Comparison of ENCODE assay signal across 11 cellular contexts in the genomic region with DNA sequence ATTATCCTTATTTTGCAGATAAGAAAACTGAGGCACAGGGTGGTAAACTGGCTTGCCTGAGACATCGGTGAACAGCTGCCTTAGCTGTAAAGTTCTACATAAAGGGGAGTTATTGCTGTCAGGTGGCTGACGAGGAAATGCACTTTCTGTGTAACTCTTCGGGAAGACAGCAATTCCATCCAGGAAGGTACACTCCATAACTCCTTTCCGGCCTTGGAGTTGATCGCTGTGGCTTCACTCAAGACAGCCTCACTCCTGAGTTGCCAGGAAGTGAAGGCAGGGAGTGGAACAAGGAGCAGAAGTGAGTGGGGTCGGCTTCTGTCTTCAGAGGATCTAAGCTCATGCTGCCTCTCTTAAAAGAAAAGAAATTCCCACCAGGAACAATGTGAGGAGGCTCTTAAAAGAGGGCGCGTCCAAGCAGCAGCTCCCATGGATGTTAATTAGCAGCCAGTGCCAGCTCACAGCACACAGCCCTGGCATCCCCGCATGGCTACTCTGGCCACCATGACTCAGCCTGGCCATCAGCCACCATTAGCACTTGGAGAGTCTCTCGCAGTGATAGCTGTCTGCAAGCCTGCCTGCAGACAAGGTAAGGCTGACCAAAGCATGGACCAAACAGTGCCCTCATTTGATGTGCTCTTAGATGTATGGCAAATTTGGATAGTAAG.
DNase-seq lines count a peak whose midpoint lies in the region; ATAC-seq, FAIRE-seq and TF ChIP-seq lines count a peak whose summit lies in the region.
"Had no signal": no experiment of that assay in that cellular context is flagged by ENCODE, and none has a peak within 500 bp of the region (broad histone marks: within the 10 kb centered on the region; RNA-seq: fewer than 3 reads in every experiment).

No MANE protein-coding gene starts in this region.

- no peak overlapping the region for H4K8ac ChIP-seq in H1 (ENCODE audit: extremely low read depth, insufficient read depth, low read length)

- no peak overlapping the region for H2BK120ac ChIP-seq in H1 (replicated peaks; ENCODE audit: low read depth, low read length)

- no peak overlapping the region for H3K4ac ChIP-seq in H1 (replicated peaks; ENCODE audit: insufficient read length, low read depth, low read length)

- no peak overlapping the region for H3K9ac ChIP-seq in H1 (replicated peaks in 1 of 4; ENCODE audit: extremely low read depth in 1 of 4, low read depth in 3 of 4, low read length in 3 of 4)
- H3K9ac ChIP-seq: BLaER1 had no signal

- no peak overlapping the region for H3K56ac ChIP-seq in H1 (replicated peaks; ENCODE audit: insufficient read length, low read depth, low read length)

- no peak overlapping the region for H2BK15ac ChIP-seq in H1 (ENCODE audit: low read length)

- 91% methylated on average over 10 of the region's 10 CpGs; no CpG with 5 or more reads in 1 of the 2 experiments for WGBS in H1 (ENCODE audit: extremely low coverage in 1 of 2, insufficient coverage in 1 of 2, insufficient read length in 1 of 2, insufficient replicate concordance in 2 of 2, low coverage in 1 of 2, low lambda C conversion rate in 2 of 2, missing lambda C conversion rate in 1 of 2), 2 experiments

- CTCF ChIA-PET in H1 (lab: Charles Lee; ENCODE audit: partially characterized antibody), result interaction anchor here (0.6 to 4.0 kb wide), 2 partner anchors 58 to 677 kb away, joined by 3 to 11 read pairs; no protein-coding TSS in a partner anchor

- ATAC-seq in HG02642 (IDR thresholded peaks at IDR 0.05; ENCODE audit: poor library complexity, unreplicated experiment) (no peak), HG02981 (IDR thresholded peaks at IDR 0.05; ENCODE audit: unreplicated experiment) (no peak)
- ATAC-seq: naive thymus-derived CD4-positive, alpha-beta T cell had no signal

- no peak for TF ChIP-seq RAD21 in H1 (IDR thresholded peaks at IDR 0.05 in 1 of 2, conservative IDR thresholded peaks at IDR 0.05 in 1 of 2; ENCODE audit: low read depth in 2 of 2, low read length in 2 of 2)

- no peak overlapping the region for H2BK12ac ChIP-seq in H1 (ENCODE audit: low read depth, low read length)

- no peaks in the 10 kb centered on the region for H3K27me3 ChIP-seq in H1 (replicated peaks in 1 of 4; ENCODE audit: control insufficient read depth in 3 of 4, extremely low read depth in 1 of 4, insufficient read depth in 3 of 4, low read length in 3 of 4)
- H3K27me3 ChIP-seq: BLaER1 had no signal

- H3K14ac ChIP-seq in H1 (ENCODE audit: insufficient read length), result no peak overlapping the region

- no peaks in the 10 kb centered on the region for H4K20me1 ChIP-seq in H1 (replicated peaks in 1 of 2; ENCODE audit: control insufficient read depth in 1 of 2, insufficient read depth in 2 of 2, low read length in 2 of 2)
- H4K20me1 ChIP-seq: BLaER1 had no signal

- TF ChIP-seq POLR2A in H1 (IDR thresholded peaks at IDR 0.05; ENCODE audit: control extremely low read depth in 1 of 2, low read depth in 2 of 2, low read length in 2 of 2), result no peak

- H2BK5ac ChIP-seq in H1 (ENCODE audit: low read depth, low read length), result 0 out of 2 replicates have a peak overlapping the region, but pooled peaks have one; percentile 7

- peak; percentile 59 for DNase-seq in AG08396 (ENCODE audit: low spot score)
- DNase-seq in NCI-H2196 treated with DMSO at 0.1 percent for 48 hours (lab: John Stamatoyannopoulos, UW; ENCODE audit: unreplicated experiment), result peak; percentile 41
- no peak for DNase-seq in H1 (ENCODE audit: low read depth in 1 of 2, low spot score in 2 of 2)
- DNase-seq in midbrain (lab: John Stamatoyannopoulos, UW), result peak; percentile 80
- no peak for DNase-seq in COLO829 (ENCODE audit: low spot score)
- no peak for DNase-seq in NCI-H524 treated with DMSO at 0.1 percent for 48 hours (lab: John Stamatoyannopoulos, UW)
- DNase-seq: naive thymus-derived CD4-positive, alpha-beta T cell had no signal

- no peak overlapping the region for H3K23ac ChIP-seq in H1 (ENCODE audit: insufficient read length)

- POLR2A ChIA-PET in H1 (lab: Charles Lee; ENCODE audit: partially characterized antibody), result interaction anchor here (1.0 to 1.2 kb wide), 2 partner anchors 8 to 19 kb away, joined by 3 to 4 read pairs; no protein-coding TSS in a partner anchor

- H3K4me2 ChIP-seq in H1 (ENCODE audit: insufficient read depth in 1 of 2, low read depth in 2 of 2, low read length in 2 of 2), result no peak overlapping the region
- H3K4me2 ChIP-seq: BLaER1 had no signal

- H3K4me1 ChIP-seq in H1 (replicated peaks in 1 of 4; ENCODE audit: control insufficient read depth in 3 of 4, insufficient read depth in 4 of 4, low read length in 3 of 4), result peaks cover 0 to 7% (median under 1%) of the 10 kb centered on the region in 4 experiments; a peak in 6 of 7 replicates
- H3K4me1 ChIP-seq: BLaER1 had no signal

- TF ChIP-seq EP300 in H1 (IDR thresholded peaks at IDR 0.05; ENCODE audit: borderline replicate concordance in 1 of 2, low read depth in 2 of 2, low read length in 2 of 2), result no peak

- no peak for FAIRE-seq in H1 (lab: Jason Lieb, UNC)
- FAIRE-seq: endometrium had no signal

- H3K23me2 ChIP-seq in H1 (ENCODE audit: low read depth, low read length), result no peaks in the 10 kb centered on the region

- no peak overlapping the region for H4K91ac ChIP-seq in H1 (replicated peaks; ENCODE audit: insufficient read length, low read length)

- no peaks in the 10 kb centered on the region for H3K9me3 ChIP-seq in H1 (ENCODE audit: insufficient read depth in 2 of 2, low read depth in 1 of 2, low read length in 1 of 2)
- H3K9me3 ChIP-seq: BLaER1 had no signal

- no peak overlapping the region for H2BK20ac ChIP-seq in H1 (ENCODE audit: low read length)

- no peak overlapping the region for H3K27ac ChIP-seq in H1 (ENCODE audit: low read depth, low read length)
- H3K27ac ChIP-seq: BLaER1 had no signal

- H3K79me2 ChIP-seq in H1 (ENCODE audit: control insufficient read depth in 1 of 2, insufficient read depth in 2 of 2, low read length in 2 of 2), result no peaks in the 10 kb centered on the region

- H3K36me3 ChIP-seq in H1 (ENCODE audit: control insufficient read depth in 2 of 4, insufficient read depth in 4 of 4, low read length in 3 of 4), result peaks cover 5 to 12% (median 7%) of the 10 kb centered on the region in 4 experiments; a peak in 6 of 8 replicates
- H3K36me3 ChIP-seq: BLaER1 had no signal

- H3K18ac ChIP-seq in H1 (ENCODE audit: extremely low read depth, low read length), result no peak overlapping the region

- no peak overlapping the region for H2AFZ ChIP-seq in H1 (ENCODE audit: low read length)

- TF ChIP-seq CTCF in H1 (IDR thresholded peaks at IDR 0.05; ENCODE audit: control extremely low read depth in 1 of 3, insufficient read depth in 1 of 3, low read depth in 1 of 3, low read length in 3 of 3), result no peak

- no peak overlapping the region for H2AK5ac ChIP-seq in H1 (ENCODE audit: low read depth, low read length)

- H3K4me3 ChIP-seq in H1 (ENCODE audit: extremely low read depth in 1 of 4, insufficient read depth in 2 of 4, low read depth in 3 of 4, low read length in 4 of 4), result no peak overlapping the region
- H3K4me3 ChIP-seq: BLaER1 had no signal

- H3K79me1 ChIP-seq in H1 (ENCODE audit: low read depth, low read length), result no peaks in the 10 kb centered on the region

- H4K5ac ChIP-seq in H1 (ENCODE audit: insufficient read length, low read depth, low read length), result no peak overlapping the region

TF ChIP-seq in H1, 55 proteins besides CTCF, POLR2A, EP300 and RAD21:
- TF ChIP-seq TCF12 (IDR thresholded peaks at IDR 0.05; ENCODE audit: low read depth, low read length) (no peak), KDM1A (IDR thresholded peaks at IDR 0.05; ENCODE audit: borderline replicate concordance, low read length) (no peak), CREB1 (IDR thresholded peaks at IDR 0.05) (no peak), CHD2 (IDR thresholded peaks at IDR 0.05; ENCODE audit: low read length) (no peak), NANOG (IDR thresholded peaks at IDR 0.05; ENCODE audit: insufficient read depth, low read depth, low read length, poor library complexity, severe bottlenecking) (no peak), KDM5A (IDR thresholded peaks at IDR 0.05; ENCODE audit: low read length) (no peak), NRF1 (IDR thresholded peaks at IDR 0.05; ENCODE audit: low read depth, low read length) (no peak), FOSL1 (IDR thresholded peaks at IDR 0.05; ENCODE audit: insufficient read depth, low read depth, low read length) (no peak), JUN (IDR thresholded peaks at IDR 0.05; ENCODE audit: low read depth, low read length) (no peak), BRCA1 (IDR thresholded peaks at IDR 0.05; ENCODE audit: low read depth, low read length) (no peak), SIX5 (IDR thresholded peaks at IDR 0.05; ENCODE audit: low read depth, low read length) (no peak), HDAC2 (IDR thresholded peaks at IDR 0.05; ENCODE audit: borderline replicate concordance in 1 of 2, low read depth in 2 of 2, low read length in 2 of 2) (no peak), EZH2 (IDR thresholded peaks at IDR 0.05; ENCODE audit: low read depth, low read length, severe bottlenecking) (no peak), BCL11A (IDR thresholded peaks at IDR 0.05; ENCODE audit: low read depth in 2 of 2, low read length in 2 of 2) (no peak), JUND (IDR thresholded peaks at IDR 0.05; ENCODE audit: low read length) (no peak), TEAD4 (IDR thresholded peaks at IDR 0.05; ENCODE audit: low read depth, low read length) (no peak), CTBP2 (IDR thresholded peaks at IDR 0.05; ENCODE audit: borderline replicate concordance, insufficient read depth, insufficient read length, low read length) (no peak), BACH1 (IDR thresholded peaks at IDR 0.05; ENCODE audit: low read length) (no peak), GTF2F1 (IDR thresholded peaks at IDR 0.05; ENCODE audit: borderline replicate concordance, low read depth, low read length) (no peak)
- TF ChIP-seq, protein P1, sequence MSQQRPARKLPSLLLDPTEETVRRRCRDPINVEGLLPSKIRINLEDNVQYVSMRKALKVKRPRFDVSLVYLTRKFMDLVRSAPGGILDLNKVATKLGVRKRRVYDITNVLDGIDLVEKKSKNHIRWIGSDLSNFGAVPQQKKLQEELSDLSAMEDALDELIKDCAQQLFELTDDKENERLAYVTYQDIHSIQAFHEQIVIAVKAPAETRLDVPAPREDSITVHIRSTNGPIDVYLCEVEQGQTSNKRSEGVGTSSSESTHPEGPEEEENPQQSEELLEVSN (IDR thresholded peaks at IDR 0.05), result no peak

Comparison
In these comparisons a context has a peak if more than half of its experiments do, and no peak if none do; other contexts are left out.
1. DNase-seq: peak in AG08396 (single experiment), NCI-H2196 treated with DMSO at 0.1 percent for 48 hours (single experiment) and midbrain (single experiment); none in H1 (0 of 2), COLO829 (single experiment) and NCI-H524 treated with DMSO at 0.1 percent for 48 hours (single experiment).